17 cellular contexts compared by ENCODE assay signal in genomic region chr4:151532001-151532708, GRCh38.
"Had no signal": no experiment of that assay in that cellular context is flagged by ENCODE, and none has a peak within 500 bp of the region (broad histone marks: within the 10 kb centered on the region; RNA-seq: fewer than 3 reads in every experiment).

No MANE protein-coding gene starts in this region.

- H3K27me3 Mint-ChIP-seq: activated CD4-positive, alpha-beta memory T cell treated with anti-CD3 and anti-CD28 coated beads for 36 hours; activated CD4-positive, alpha-beta T cell treated with anti-CD3 and anti-CD28 coated beads for 36 hours had no signal

- H3K27me3 ChIP-seq: dorsolateral prefrontal cortex, esophagus muscularis mucosa had no signal

- H3K9me3 ChIP-seq: esophagus muscularis mucosa had no signal

- H3K4me3 Mint-ChIP-seq: activated CD4-positive, alpha-beta memory T cell treated with anti-CD3 and anti-CD28 coated beads for 36 hours; activated CD4-positive, alpha-beta T cell treated with anti-CD3 and anti-CD28 coated beads for 36 hours; activated CD8-positive, alpha-beta memory T cell treated with anti-CD3 and anti-CD28 coated beads, Interleukin-2, amount 10 ng/mL, durations not matched to agents 7 days and 5 days; activated naive CD4-positive, alpha-beta T cell treated with anti-CD3 and anti-CD28 coated beads, Interleukin-2, amount 10 ng/mL, durations not matched to agents 7 days and 5 days; immature natural killer cell; stimulated activated effector memory CD8-positive, alpha-beta T cell treated with anti-CD3 and anti-CD28 coated beads, Interleukin-12 subunit alpha, Interleukin-12 subunit beta, amount 100 ng/mL, for 72 hours; T-cell had no signal

- H3K27ac Mint-ChIP-seq: activated CD4-positive, alpha-beta memory T cell treated with anti-CD3 and anti-CD28 coated beads for 36 hours; activated CD4-positive, alpha-beta T cell treated with anti-CD3 and anti-CD28 coated beads for 36 hours; activated CD8-positive, alpha-beta memory T cell treated with anti-CD3 and anti-CD28 coated beads, Interleukin-2, amount 10 ng/mL, durations not matched to agents 7 days and 5 days; activated naive CD4-positive, alpha-beta T cell treated with anti-CD3 and anti-CD28 coated beads, Interleukin-2, amount 10 ng/mL, durations not matched to agents 7 days and 5 days; immature natural killer cell; stimulated activated effector memory CD8-positive, alpha-beta T cell treated with anti-CD3 and anti-CD28 coated beads, Interleukin-12 subunit alpha, Interleukin-12 subunit beta, amount 100 ng/mL, for 72 hours; T-cell had no signal

- H3K4me1 Mint-ChIP-seq: activated CD4-positive, alpha-beta T cell treated with anti-CD3 and anti-CD28 coated beads for 36 hours; activated CD8-positive, alpha-beta memory T cell treated with anti-CD3 and anti-CD28 coated beads, Interleukin-2, amount 10 ng/mL, durations not matched to agents 7 days and 5 days; activated naive CD4-positive, alpha-beta T cell treated with anti-CD3 and anti-CD28 coated beads, Interleukin-2, amount 10 ng/mL, durations not matched to agents 7 days and 5 days; immature natural killer cell; stimulated activated effector memory CD8-positive, alpha-beta T cell treated with anti-CD3 and anti-CD28 coated beads, Interleukin-12 subunit alpha, Interleukin-12 subunit beta, amount 100 ng/mL, for 72 hours; T-cell had no signal

- H3K27ac ChIP-seq: dorsolateral prefrontal cortex, esophagus muscularis mucosa, parathyroid adenoma, VCaP had no signal

- H3K36me3 ChIP-seq: esophagus muscularis mucosa had no signal

- H3K9me3 Mint-ChIP-seq: activated CD4-positive, alpha-beta memory T cell treated with anti-CD3 and anti-CD28 coated beads for 36 hours; immature natural killer cell; stimulated activated effector memory CD8-positive, alpha-beta T cell treated with anti-CD3 and anti-CD28 coated beads, Interleukin-12 subunit alpha, Interleukin-12 subunit beta, amount 100 ng/mL, for 72 hours; T-cell had no signal

- H3K4me1 ChIP-seq: esophagus muscularis mucosa, parathyroid adenoma had no signal

- H3K36me3 Mint-ChIP-seq: activated CD4-positive, alpha-beta memory T cell treated with anti-CD3 and anti-CD28 coated beads for 36 hours; activated CD8-positive, alpha-beta memory T cell treated with anti-CD3 and anti-CD28 coated beads, Interleukin-2, amount 10 ng/mL, durations not matched to agents 7 days and 5 days; activated naive CD4-positive, alpha-beta T cell treated with anti-CD3 and anti-CD28 coated beads, Interleukin-2, amount 10 ng/mL, durations not matched to agents 7 days and 5 days; immature natural killer cell; stimulated activated effector memory CD8-positive, alpha-beta T cell treated with anti-CD3 and anti-CD28 coated beads, Interleukin-12 subunit alpha, Interleukin-12 subunit beta, amount 100 ng/mL, for 72 hours; T-cell had no signal

- H3K4me3 ChIP-seq: dorsolateral prefrontal cortex, esophagus muscularis mucosa, lung had no signal

- ATAC-seq: activated CD4-positive, alpha-beta T cell treated with anti-CD3 and anti-CD28 coated beads for 36 hours; activated CD8-positive, alpha-beta memory T cell treated with anti-CD3 and anti-CD28 coated beads, Interleukin-2, amount 10 ng/mL, durations not matched to agents 7 days and 5 days; stimulated activated effector memory CD8-positive, alpha-beta T cell treated with anti-CD3 and anti-CD28 coated beads, Interleukin-12 subunit alpha, Interleukin-12 subunit beta, amount 100 ng/mL, for 72 hours; T-cell had no signal

- DNase-seq: activated CD4-positive, alpha-beta memory T cell treated with anti-CD3 and anti-CD28 coated beads for 36 hours; activated CD4-positive, alpha-beta T cell treated with anti-CD3 and anti-CD28 coated beads for 36 hours; activated CD8-positive, alpha-beta memory T cell treated with anti-CD3 and anti-CD28 coated beads, Interleukin-2, amount 10 ng/mL, durations not matched to agents 7 days and 5 days; activated naive CD4-positive, alpha-beta T cell treated with anti-CD3 and anti-CD28 coated beads, Interleukin-2, amount 10 ng/mL, durations not matched to agents 7 days and 5 days; activated T-cell treated with anti-CD3 and anti-CD28 coated beads, Interleukin-2, amount 50 U/mL, for 1 hour; amniotic stem cell; dorsolateral prefrontal cortex; immature natural killer cell; midbrain; retina; T-cell; T-helper 9 cell had no signal
